In the genomic region with DNA sequence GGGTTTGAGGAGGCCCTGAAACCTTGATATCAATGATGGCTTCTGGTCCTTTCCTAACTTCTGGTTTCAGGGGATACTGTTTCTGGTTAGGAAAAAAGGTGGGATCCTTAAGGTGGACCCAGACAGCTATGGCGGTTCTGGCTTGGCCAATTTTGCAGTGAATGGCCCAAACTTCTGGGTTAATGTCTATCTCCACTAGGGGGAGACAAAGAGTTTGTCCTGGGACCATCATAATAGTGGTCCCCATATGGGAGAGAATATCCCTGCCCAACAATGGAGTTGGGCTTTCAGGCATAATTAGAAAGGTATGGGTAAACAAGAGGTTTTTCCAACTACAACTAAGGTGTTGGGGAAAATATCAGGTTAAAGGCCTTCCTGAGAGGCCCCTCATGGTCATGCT, we compare ENCODE assay signal across 12 cellular contexts.
DNase-seq lines count a peak whose midpoint lies in the region; ATAC-seq and TF ChIP-seq lines count a peak whose summit lies in the region.
"Had no signal": no experiment of that assay in that cellular context is flagged by ENCODE, and none has a peak within 500 bp of the region (broad histone marks: within the 10 kb centered on the region; RNA-seq: fewer than 3 reads in every experiment).

No MANE protein-coding gene starts in this region.

- H3K27me3 ChIP-seq in Loucy (ENCODE audit: insufficient read depth, low read length, poor library complexity, severe bottlenecking), result no peaks in the 10 kb centered on the region
- no peaks in the 10 kb centered on the region for H3K27me3 ChIP-seq in mammary epithelial cell (ENCODE audit: insufficient read depth, low read length)
- H3K27me3 ChIP-seq in parathyroid adenoma (ENCODE audit: control insufficient read depth, insufficient read depth, low read length), result no peaks in the 10 kb centered on the region
- H3K27me3 ChIP-seq in ovary, result no peaks in the 10 kb centered on the region

- intact Hi-C loops in mammary epithelial cell (cut with micrococcal nuclease), result no loop called here
- intact Hi-C loops in ovary (cut with DNase I), result no loop called here

- TF ChIP-seq EP300 in ovary (IDR thresholded peaks at IDR 0.05), result no peak

- no peaks in the 10 kb centered on the region for H3K36me3 ChIP-seq in Loucy (ENCODE audit: insufficient read depth, low read length)
- no peaks in the 10 kb centered on the region for H3K36me3 ChIP-seq in mammary epithelial cell (ENCODE audit: insufficient read depth, low read length)
- H3K36me3 ChIP-seq in parathyroid adenoma (ENCODE audit: control insufficient read depth, insufficient read depth, low read length), result peaks cover 2% of the 10 kb centered on the region
- H3K36me3 ChIP-seq in ovary, result no peaks in the 10 kb centered on the region

- H3K79me2 ChIP-seq in Loucy (ENCODE audit: insufficient read depth, low read length) (no peaks in the 10 kb centered on the region), mammary epithelial cell (ENCODE audit: insufficient read depth, low read length) (no peaks in the 10 kb centered on the region), parathyroid adenoma (no peaks in the 10 kb centered on the region)

- H3K9me3 ChIP-seq in Loucy (ENCODE audit: insufficient read depth, low read depth, low read length) (no peaks in the 10 kb centered on the region), mammary epithelial cell (replicated peaks; ENCODE audit: insufficient read depth, low read length) (no peaks in the 10 kb centered on the region), parathyroid adenoma (ENCODE audit: control insufficient read depth, low read length) (no peaks in the 10 kb centered on the region), ovary (no peaks in the 10 kb centered on the region)

- dilution Hi-C loops in mammary epithelial cell (cut with HindIII; ENCODE audit: low sequenced_read_pairs), result no loop called here

- H3K9ac ChIP-seq in Loucy (ENCODE audit: low read depth, low read length, poor library complexity, severe bottlenecking) (no peak overlapping the region), mammary epithelial cell (ENCODE audit: insufficient read depth, low read length) (no peak overlapping the region), parathyroid adenoma (no peak overlapping the region)

- CTCF ChIA-PET in mammary epithelial cell (lab: Charles Lee; ENCODE audit: low non-redundant PET), result no interaction called here

- TF ChIP-seq POLR2A in ovary (IDR thresholded peaks at IDR 0.05), result no peak

- DNase-seq in DMS 273 (lab: John Stamatoyannopoulos, UW; ENCODE audit: unreplicated experiment) (peak; percentile 39), DMS 273 treated with DMSO at 0.1 percent for 48 hours (lab: John Stamatoyannopoulos, UW) (no peak), mammary epithelial cell (no peak), DMS79 treated with DMSO at 0.1 percent for 48 hours (lab: John Stamatoyannopoulos, UW) (no peak), ovary (no peak)
- DNase-seq: naive thymus-derived CD4-positive, alpha-beta T cell; NCI-H1092; substantia nigra had no signal

- no peaks in the 10 kb centered on the region for H3F3A ChIP-seq in Loucy (ENCODE audit: low read depth)

- in situ Hi-C loops in mammary epithelial cell (cut with MboI; ENCODE audit: low sequenced_read_pairs in 2 of 2), result no loop called here

- TF ChIP-seq CTCF in Loucy (conservative IDR thresholded peaks at IDR 0.05; ENCODE audit: low read length), result peak; percentile 79
- TF ChIP-seq CTCF in mammary epithelial cell (conservative IDR thresholded peaks at IDR 0.05 in 1 of 2, IDR thresholded peaks at IDR 0.05 in 1 of 2; ENCODE audit: extremely low read depth in 1 of 2, insufficient read depth in 1 of 2, low read depth in 1 of 2, low read length in 2 of 2), result peak; percentile 21 to 28
- peak; percentile 8 for TF ChIP-seq CTCF in parathyroid adenoma (IDR thresholded peaks at IDR 0.05)
- TF ChIP-seq CTCF in ovary (IDR thresholded peaks at IDR 0.05), result no peak

- H3K4me2 ChIP-seq in Loucy (ENCODE audit: low read depth, low read length, poor library complexity, severe bottlenecking) (no peak overlapping the region), mammary epithelial cell (ENCODE audit: insufficient read depth, low read depth, low read length) (no peak overlapping the region), parathyroid adenoma (ENCODE audit: low read length) (no peak overlapping the region)

- H4K20me1 ChIP-seq in Loucy (ENCODE audit: insufficient read depth, low read length, poor library complexity, severe bottlenecking), result no peaks in the 10 kb centered on the region
- no peaks in the 10 kb centered on the region for H4K20me1 ChIP-seq in mammary epithelial cell (ENCODE audit: insufficient read depth, low read length)

- ATAC-seq in HG03457 (IDR thresholded peaks at IDR 0.05; ENCODE audit: unreplicated experiment), result no peak
- ATAC-seq: activated T-helper 17 cell treated with anti-CD3 and anti-CD28 coated beads, Interleukin-2, amount 50 U/mL, for 72 hours; naive thymus-derived CD4-positive, alpha-beta T cell had no signal

- no peaks in the 10 kb centered on the region for H3K4me1 ChIP-seq in Loucy (ENCODE audit: insufficient read depth, low read length, poor library complexity, severe bottlenecking)
- no peaks in the 10 kb centered on the region for H3K4me1 ChIP-seq in mammary epithelial cell (ENCODE audit: insufficient read depth, low read length)
- no peaks in the 10 kb centered on the region for H3K4me1 ChIP-seq in parathyroid adenoma
- H3K4me1 ChIP-seq in ovary (ENCODE audit: insufficient read depth), result no peaks in the 10 kb centered on the region

- no TSS peak for BruUV-seq in mammary epithelial cell (replicated peaks; lab: Mats Ljungman, UMichigan)

- no peak overlapping the region for H3K27ac ChIP-seq in mammary epithelial cell (ENCODE audit: insufficient read depth, low read depth, low read length)
- H3K27ac ChIP-seq in parathyroid adenoma, result no peak overlapping the region
- H3K27ac ChIP-seq in ovary, result no peak overlapping the region

- H3K9me2 ChIP-seq in Loucy (replicated peaks; ENCODE audit: low read depth, low read length), result no peaks in the 10 kb centered on the region

- H3K4me3 ChIP-seq in Loucy (ENCODE audit: low read length, poor library complexity, severe bottlenecking) (no peak overlapping the region), mammary epithelial cell (replicated peaks in 1 of 3; ENCODE audit: insufficient read depth in 1 of 3, low read depth in 2 of 3, low read length in 3 of 3) (no peak overlapping the region), parathyroid adenoma (ENCODE audit: low read depth, low read length) (no peak overlapping the region), ovary (no peak overlapping the region)

- H2AFZ ChIP-seq in Loucy (ENCODE audit: low read length) (no peak overlapping the region), mammary epithelial cell (ENCODE audit: low read depth, low read length) (no peak overlapping the region), parathyroid adenoma (no peak overlapping the region)

- 88% methylated on average over 1 of the region's 1 CpG for WGBS in mammary epithelial cell (ENCODE audit: low coverage, missing lambda C conversion rate)
- WGBS in ovary, 3 donors, result 98 to 100% (median 100%) methylated on average over 1 of the region's 1 CpG

Comparison
In these comparisons a context has a peak if more than half of its experiments do, and no peak if none do; other contexts are left out.
1. CTCF ChIP-seq: peak in Loucy (single experiment), mammary epithelial cell (2 of 2) and parathyroid adenoma (single experiment); none in ovary (0 of 3).